Comparison of ENCODE assay signal across 1 cellular context in the genomic region with DNA sequence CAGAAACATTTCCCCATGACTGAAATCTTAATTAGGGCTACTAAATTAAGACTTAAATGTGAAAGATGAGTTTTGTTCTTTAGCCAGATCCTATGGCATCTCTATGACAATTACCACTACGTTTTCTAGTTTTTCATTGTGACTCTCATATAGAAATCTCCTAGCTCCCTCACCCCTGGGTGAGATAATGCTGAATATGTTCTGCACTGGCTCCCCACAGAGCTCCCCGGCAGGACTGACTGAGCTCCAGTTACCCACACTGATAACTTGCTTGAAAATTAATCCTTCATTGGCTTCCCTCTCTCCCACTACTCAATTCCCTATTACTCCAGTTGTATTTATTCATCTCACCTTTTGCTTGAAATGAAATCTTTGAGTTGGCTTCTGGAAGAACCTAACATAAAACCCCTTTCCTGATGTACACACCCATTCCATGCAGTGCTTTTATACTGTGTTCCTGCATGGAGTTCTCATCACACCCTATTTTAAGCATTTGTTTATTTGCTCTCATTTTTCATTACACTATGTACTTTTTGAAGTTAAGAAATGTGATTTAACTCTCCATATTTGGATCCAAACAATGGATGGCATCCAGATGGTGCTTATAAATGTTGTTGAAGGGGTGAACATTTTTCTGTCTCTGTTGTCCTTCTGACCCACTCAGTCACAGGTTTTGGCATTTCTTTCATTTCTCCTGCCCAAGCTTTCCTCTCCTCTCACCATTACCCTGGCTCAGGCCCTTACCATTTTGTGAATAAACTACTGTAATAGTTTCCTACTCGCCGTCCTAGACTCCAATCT.
TF ChIP-seq lines count a peak whose summit lies in the region.

No MANE protein-coding gene starts in this region.

TF ChIP-seq in GM23338, 12 proteins besides CTCF, POLR2A, EP300 and RAD21 (continued from another document):
- TF ChIP-seq ETS1 (IDR thresholded peaks at IDR 0.05) (no peak), NANOG (IDR thresholded peaks at IDR 0.05; ENCODE audit: borderline replicate concordance) (no peak), POLR2AphosphoS5 (IDR thresholded peaks at IDR 0.05; ENCODE audit: low read depth) (no peak), CREB1 (CRISPR knock-in tag; IDR thresholded peaks at IDR 0.05; ENCODE audit: low read depth) (no peak), JUNB (IDR thresholded peaks at IDR 0.05; ENCODE audit: unreplicated experiment) (no peak)
